ENCODE assay signal across 8 cellular contexts in genomic region chr16:29926675-29927522, GRCh38. TPM values are rescaled to one million over a fixed set of nuclear protein-coding genes. Genes with fewer than 3 reads are reported as not detected.
DNase-seq lines count a peak whose midpoint lies in the region; ATAC-seq and TF ChIP-seq lines count a peak whose summit lies in the region.

No MANE protein-coding gene starts in this region.

- peaks cover 0 to 26% (median 0%) of the 10 kb centered on the region in 3 donors for H3K36me3 Mint-ChIP-seq in CD8-positive, alpha-beta memory T cell
- H3K36me3 Mint-ChIP-seq in naive thymus-derived CD8-positive, alpha-beta T cell, result peaks cover 0 to 13% (median 0%) of the 10 kb centered on the region in 3 donors

- TF ChIP-seq POLR2A in esophagus squamous epithelium (IDR thresholded peaks at IDR 0.05), result no peak

- peak overlapping the region; percentile 89 to 98 (median 96) for H3K27ac Mint-ChIP-seq in CD8-positive, alpha-beta memory T cell
- H3K27ac Mint-ChIP-seq in naive thymus-derived CD8-positive, alpha-beta T cell, result peak overlapping the region; percentile 90 to 98 (median 97)

- intact Hi-C loops in esophagus squamous epithelium (cut with DNase I), result no loop called here

- DNase-seq in CD8-positive, alpha-beta memory T cell, result no peak
- DNase-seq in SK-N-MC (ENCODE audit: low read depth, low spot score) (no peak), esophagus squamous epithelium (lab: John Stamatoyannopoulos, UW) (no peak), dedifferentiated amniotic fluid mesenchymal stem cell (ENCODE audit: extremely low spot score) (no peak)
- DNase-seq in naive thymus-derived CD8-positive, alpha-beta T cell, result peak in 1 of 10 donors; percentile 3

- WGBS in esophagus squamous epithelium, 2 donors, result 28 to 29% methylated on average over 22 to 23 of the region's 23 CpGs

- peak overlapping the region; percentile 94 for H3K4me3 ChIP-seq in CD8-positive, alpha-beta memory T cell (ENCODE audit: low read length)
- H3K4me3 ChIP-seq in HEK293 (ENCODE audit: low read depth, low read length) (peak overlapping the region; percentile 97), SK-N-MC (peak overlapping the region; percentile 86), esophagus squamous epithelium (peak overlapping the region; percentile 70 to 91 (median 84))

- H3K27me3 ChIP-seq in CD8-positive, alpha-beta memory T cell (ENCODE audit: insufficient read depth, low read length, poor library complexity, severe bottlenecking), result no peaks in the 10 kb centered on the region
- no peaks in the 10 kb centered on the region for H3K27me3 ChIP-seq in esophagus squamous epithelium

- no peak for TF ChIP-seq CTCF in HEK293 (tag by site-specific recombination; IDR thresholded peaks at IDR 0.05)
- TF ChIP-seq CTCF in esophagus squamous epithelium (IDR thresholded peaks at IDR 0.05), result no peak

- no peaks in the 10 kb centered on the region for H3K27me3 Mint-ChIP-seq in CD8-positive, alpha-beta memory T cell
- H3K27me3 Mint-ChIP-seq in naive thymus-derived CD8-positive, alpha-beta T cell, result no peaks in the 10 kb centered on the region

- CTCF ChIA-PET in CD8-positive, alpha-beta memory T cell (lab: Charles Lee), result interaction anchor here (0.9 to 1.6 kb wide), 6 partner anchors 10 to 226 kb away, joined by 3 to 6 read pairs (median 4); partner anchors contain the start of genes TAOK2 and TMEM219
- CTCF ChIA-PET in HEK293 (lab: Yijun Ruan, JAX), result interaction anchor here (0.8 to 1.8 kb wide), 6 partner anchors 10 to 50 kb away, joined by 3 to 8 read pairs (median 4); no protein-coding TSS in a partner anchor

- peak overlapping the region; percentile 93 to 98 (median 94) for H3K4me3 Mint-ChIP-seq in CD8-positive, alpha-beta memory T cell
- peak overlapping the region; percentile 90 to 97 (median 94) for H3K4me3 Mint-ChIP-seq in naive thymus-derived CD8-positive, alpha-beta T cell

- H3K9ac ChIP-seq in SK-N-MC (ENCODE audit: insufficient read length), result peak overlapping the region; percentile 89

- H3K27ac ChIP-seq in CD8-positive, alpha-beta memory T cell (ENCODE audit: low read depth, low read length), result peak overlapping the region; percentile 81
- peak overlapping the region; percentile 73 for H3K27ac ChIP-seq in HEK293 (ENCODE audit: extremely low read depth, low read depth, low read length)
- no peak overlapping the region for H3K27ac ChIP-seq in SK-N-MC
- peak overlapping the region; percentile 84 to 92 (median 87) for H3K27ac ChIP-seq in esophagus squamous epithelium

- no peaks in the 10 kb centered on the region for H3K9me3 Mint-ChIP-seq in CD8-positive, alpha-beta memory T cell
- H3K9me3 Mint-ChIP-seq in naive thymus-derived CD8-positive, alpha-beta T cell, result no peaks in the 10 kb centered on the region

- peaks cover 18% of the 10 kb centered on the region for H3K4me1 ChIP-seq in CD8-positive, alpha-beta memory T cell (ENCODE audit: insufficient read depth, low read length)
- H3K4me1 ChIP-seq in HEK293 (ENCODE audit: control insufficient read depth, insufficient read depth, low read length), result peaks cover 4% of the 10 kb centered on the region; the same call in 1 of the 2 replicates
- H3K4me1 ChIP-seq in esophagus squamous epithelium, result peaks cover 15 to 31% (median 16%) of the 10 kb centered on the region in 3 donors

- no peaks in the 10 kb centered on the region for H3K9me3 ChIP-seq in CD8-positive, alpha-beta memory T cell (ENCODE audit: low read length)
- H3K9me3 ChIP-seq in HEK293 (ENCODE audit: control insufficient read depth, insufficient read depth, low read depth, low read length) (no peaks in the 10 kb centered on the region), SK-N-MC (ENCODE audit: low read depth, low read length) (no peaks in the 10 kb centered on the region), esophagus squamous epithelium (no peaks in the 10 kb centered on the region)

- POLR2A ChIA-PET in CD8-positive, alpha-beta memory T cell (lab: Charles Lee), result interaction anchor here (0.6 to 1.9 kb wide), 4 partner anchors 34 to 247 kb away, joined by 3 to 15 read pairs (median 7); partner anchors contain the start of genes TAOK2 and TMEM219
- POLR2A ChIA-PET in HEK293 (lab: Yijun Ruan, JAX), result interaction anchor here (0.5 to 5.3 kb wide), 25 partner anchors 10 to 1027 kb away, joined by 3 to 58 read pairs (median 5); partner anchors contain the start of genes HIRIP3, MAZ, SEZ6L2 and TAOK2
- POLR2A ChIA-PET in naive thymus-derived CD8-positive, alpha-beta T cell (lab: Charles Lee), result interaction anchor here (0.6 to 4.4 kb wide), 20 partner anchors 11 to 231 kb away, joined by 3 to 39 read pairs (median 6); partner anchors contain the start of genes ALDOA, ASPHD1, CDIPT and HIRIP3

- no peak for ATAC-seq in naive thymus-derived CD8-positive, alpha-beta T cell
- ATAC-seq in HG03469 (IDR thresholded peaks at IDR 0.05; ENCODE audit: unreplicated experiment), result no peak
- no peak for ATAC-seq in HG03460 (IDR thresholded peaks at IDR 0.05; ENCODE audit: unreplicated experiment)

- peaks cover 4% of the 10 kb centered on the region for H3K36me3 ChIP-seq in CD8-positive, alpha-beta memory T cell (ENCODE audit: insufficient read depth, low read length)
- H3K36me3 ChIP-seq in HEK293 (ENCODE audit: control insufficient read depth in 2 of 2, insufficient read depth in 1 of 2, low read length in 2 of 2), result peaks cover 0 to 11% of the 10 kb centered on the region in 2 experiments
- H3K36me3 ChIP-seq in SK-N-MC (ENCODE audit: insufficient read depth, low read length), result peaks cover 7% of the 10 kb centered on the region; the same call in 1 of the 2 replicates
- H3K36me3 ChIP-seq in esophagus squamous epithelium, result peaks cover 0 to 19% (median 7%) of the 10 kb centered on the region in 3 donors

- H3K4me1 Mint-ChIP-seq in CD8-positive, alpha-beta memory T cell, result peaks cover 35 to 49% (median 43%) of the 10 kb centered on the region in 3 donors
- peaks cover 13 to 40% (median 35%) of the 10 kb centered on the region in 4 donors for H3K4me1 Mint-ChIP-seq in naive thymus-derived CD8-positive, alpha-beta T cell

TF ChIP-seq in HEK293, 187 proteins besides CTCF, POLR2A, EP300 and RAD21 (continues in another document):
- no peak for TF ChIP-seq YY2 (tag by site-specific recombination; IDR thresholded peaks at IDR 0.05)
- TF ChIP-seq SETDB1 (IDR thresholded peaks at IDR 0.05; ENCODE audit: insufficient read length, low read length), result no peak
- no peak for TF ChIP-seq ZNF202 (tag by site-specific recombination; IDR thresholded peaks at IDR 0.05; ENCODE audit: borderline replicate concordance)
- TF ChIP-seq ZNF548 (tag by site-specific recombination; IDR thresholded peaks at IDR 0.05), result no peak
- TF ChIP-seq PRDM1 (tag by site-specific recombination; IDR thresholded peaks at IDR 0.05), result no peak
- TF ChIP-seq ZNF623 (tag by site-specific recombination; IDR thresholded peaks at IDR 0.05), result no peak
- TF ChIP-seq KLF17 (tag by site-specific recombination; IDR thresholded peaks at IDR 0.05), result no peak
- TF ChIP-seq ZNF341 (tag by site-specific recombination; IDR thresholded peaks at IDR 0.05; ENCODE audit: low read depth), result no peak
- no peak for TF ChIP-seq ZNF654 (tag by site-specific recombination; IDR thresholded peaks at IDR 0.05; ENCODE audit: low read depth)
- TF ChIP-seq ZNF394 (tag by site-specific recombination; IDR thresholded peaks at IDR 0.05; ENCODE audit: borderline replicate concordance), result no peak
- TF ChIP-seq ZIC2 (tag by site-specific recombination; IDR thresholded peaks at IDR 0.05), result no peak

RNA-seq across cellular contexts. Expression of gene KCTD13, which starts 0.9 kb away (rescaled TPM):
- 10 to 100 TPM; 35.7 to 37.1 TPM for total RNA-seq in CD8-positive, alpha-beta memory T cell
- polyA plus RNA-seq in CD8-positive, alpha-beta memory T cell, result 15.9 TPM
- 10 to 100 TPM in 3 of 4 donors, 1 to 10 TPM in 1; 8.4 to 17.2 (median 13.9) TPM for total RNA-seq in esophagus squamous epithelium
- 10 to 100 TPM; 65.4 to 75.9 TPM for total RNA-seq in naive thymus-derived CD8-positive, alpha-beta T cell
- polyA plus RNA-seq in naive thymus-derived CD8-positive, alpha-beta T cell, result 1 to 10 TPM; 5.4 to 10.0 (median 8.4) TPM

RNA-seq across cellular contexts. Expression of gene ASPHD1, which starts 26.6 kb away (rescaled TPM):
- 1 to 10 TPM; 1.2 to 1.7 TPM for total RNA-seq in CD8-positive, alpha-beta memory T cell
- polyA plus RNA-seq in CD8-positive, alpha-beta memory T cell, result not detected
- under 1 TPM in 2 of 4 donors, not detected in 2; 0.32 to 0.61 TPM for total RNA-seq in esophagus squamous epithelium
- not detected for total RNA-seq in naive thymus-derived CD8-positive, alpha-beta T cell
- not detected for polyA plus RNA-seq in naive thymus-derived CD8-positive, alpha-beta T cell

RNA-seq across cellular contexts. Expression of gene SEZ6L2, which starts 27.5 kb away (rescaled TPM):
- total RNA-seq in CD8-positive, alpha-beta memory T cell, result under 1 TPM; 0.07 to 0.15 TPM
- not detected for polyA plus RNA-seq in CD8-positive, alpha-beta memory T cell
- 1 to 10 TPM in 2 of 4 donors, under 1 TPM in 1, not detected in 1; 0.22 to 2.8 (median 1.1) TPM for total RNA-seq in esophagus squamous epithelium
- total RNA-seq in naive thymus-derived CD8-positive, alpha-beta T cell, result under 1 TPM in 1 of 2 experiments, not detected in 1; 0.21 TPM
- polyA plus RNA-seq in naive thymus-derived CD8-positive, alpha-beta T cell, result not detected

RNA-seq across cellular contexts. Expression of gene TMEM219, which starts 35.0 kb away (rescaled TPM):
- 10 to 100 TPM; 36.8 to 43.4 TPM for total RNA-seq in CD8-positive, alpha-beta memory T cell
- 168 TPM for polyA plus RNA-seq in CD8-positive, alpha-beta memory T cell
- total RNA-seq in esophagus squamous epithelium, result 100 to 1,000 TPM in 1 of 4 donors, 10 to 100 TPM in 3; 48.0 to 119 (median 80.0) TPM
- total RNA-seq in naive thymus-derived CD8-positive, alpha-beta T cell, result 10 to 100 TPM; 63.1 to 74.0 TPM
- polyA plus RNA-seq in naive thymus-derived CD8-positive, alpha-beta T cell, result 100 to 1,000 TPM; 157 to 179 (median 174) TPM

RNA-seq across cellular contexts. Expression of gene TAOK2, which starts 46.8 kb away (rescaled TPM):
- 10 to 100 TPM; 41.8 to 44.3 TPM for total RNA-seq in CD8-positive, alpha-beta memory T cell
- polyA plus RNA-seq in CD8-positive, alpha-beta memory T cell, result 7.1 TPM
- total RNA-seq in esophagus squamous epithelium, result 10 to 100 TPM; 26.8 to 33.7 (median 30.4) TPM
- 10 to 100 TPM; 40.8 to 42.6 TPM for total RNA-seq in naive thymus-derived CD8-positive, alpha-beta T cell
- polyA plus RNA-seq in naive thymus-derived CD8-positive, alpha-beta T cell, result 1 to 10 TPM; 2.6 to 6.6 (median 2.8) TPM
